In genomic region chr15:84601555-84601838, GRCh38 we compare ENCODE assay signal across 8 cellular contexts. TPM values are rescaled to one million over a fixed set of nuclear protein-coding genes. Genes with fewer than 3 reads are reported as not detected.
DNase-seq lines count a peak whose midpoint lies in the region; ATAC-seq and TF ChIP-seq lines count a peak whose summit lies in the region.

No MANE protein-coding gene starts in this region.

- TF ChIP-seq CTCF in GM06990 (IDR thresholded peaks at IDR 0.05; ENCODE audit: insufficient read depth, low read length, poor library complexity, severe bottlenecking): no peak
- TF ChIP-seq CTCF in gastroesophageal sphincter (IDR thresholded peaks at IDR 0.05): no peak
- no peak for TF ChIP-seq CTCF in gastrocnemius medialis (IDR thresholded peaks at IDR 0.05 in 4 of 5, conservative IDR thresholded peaks at IDR 0.05 in 1 of 5)

- TF ChIP-seq POLR2A in gastroesophageal sphincter (IDR thresholded peaks at IDR 0.05) (no peak), gastrocnemius medialis (IDR thresholded peaks at IDR 0.05) (no peak)

- H3K4me3 ChIP-seq in GM06990 (replicated peaks; ENCODE audit: low read depth, low read length): peak overlapping the region; percentile 71
- H3K4me3 ChIP-seq in gastroesophageal sphincter: peak overlapping the region; percentile 85 to 90
- peak overlapping the region; percentile 95 to 98 (median 96) for H3K4me3 ChIP-seq in gastrocnemius medialis

- DNase-seq in GM06990 (ENCODE audit: extremely low read depth, insufficient read length) (no peak), T-cell (no peak), gastrocnemius medialis (no peak), cortex of kidney (lab: John Stamatoyannopoulos, UW) (no peak)

- H3K27ac Mint-ChIP-seq in T-cell: no peak overlapping the region

- no peak for TF ChIP-seq EP300 in gastroesophageal sphincter (IDR thresholded peaks at IDR 0.05)

- H3K9me3 Mint-ChIP-seq in T-cell: no peaks in the 10 kb centered on the region

- intact Hi-C loops in gastrocnemius medialis (cut with DNase I; ENCODE audit: low total_unique reads): loop anchor here (2.0 kb wide), 1 partner anchor 147 kb away; the partner anchor contains the start of gene ZNF592

- H3K27me3 Mint-ChIP-seq in T-cell: no peaks in the 10 kb centered on the region

- POLR2A ChIA-PET in T-cell (lab: Charles Lee): no interaction called here

- CTCF ChIA-PET in T-cell (lab: Charles Lee): interaction anchor here (0.7 to 1.4 kb wide), 6 partner anchors 10 to 57 kb away, joined by 3 to 5 read pairs (median 4); no protein-coding TSS in a partner anchor

- ATAC-seq in T-cell (replicated peaks in 1 of 4): no peak
- ATAC-seq in gastroesophageal sphincter: no peak
- ATAC-seq in gastrocnemius medialis: no peak
- ATAC-seq in GM18870 (IDR thresholded peaks at IDR 0.05; ENCODE audit: unreplicated experiment): no peak
- no peak for ATAC-seq in GM18517 (IDR thresholded peaks at IDR 0.05; ENCODE audit: unreplicated experiment)
- no peak for ATAC-seq in HG02970 (IDR thresholded peaks at IDR 0.05; ENCODE audit: low FRiP score, unreplicated experiment)

- peaks cover 76 to 82% (median 80%) of the 10 kb centered on the region in 3 donors for H3K4me1 Mint-ChIP-seq in T-cell

- WGBS in gastroesophageal sphincter (ENCODE audit: low coverage in 1 of 2), 2 donors: 2 to 9% methylated on average over 6 of the region's 6 CpGs

- H3K36me3 ChIP-seq in GM06990 (ENCODE audit: control insufficient read depth, insufficient read depth, low read length) (peaks cover 2% of the 10 kb centered on the region), gastroesophageal sphincter (peaks cover 0 to 27% of the 10 kb centered on the region in 2 donors), gastrocnemius medialis (peaks cover 0 to 7% of the 10 kb centered on the region in 2 donors)

- in situ Hi-C loops in gastrocnemius medialis (cut with MboI; ENCODE audit: low sequenced_read_pairs in 4 of 4): no loop called here

- H3K27me3 ChIP-seq in GM06990 (replicated peaks; ENCODE audit: control insufficient read depth, insufficient read depth, low read length): no peaks in the 10 kb centered on the region
- H3K27me3 ChIP-seq in gastroesophageal sphincter: no peaks in the 10 kb centered on the region
- no peaks in the 10 kb centered on the region for H3K27me3 ChIP-seq in gastrocnemius medialis

- H3K4me1 ChIP-seq in gastroesophageal sphincter: peaks cover 0 to 30% (median 2%) of the 10 kb centered on the region in 3 donors
- peaks cover 6 to 9% of the 10 kb centered on the region in 2 donors for H3K4me1 ChIP-seq in gastrocnemius medialis

- H3K9me3 ChIP-seq in gastroesophageal sphincter (no peaks in the 10 kb centered on the region), gastrocnemius medialis (no peaks in the 10 kb centered on the region)

- peak overlapping the region in 1 of 4 donors; percentile 78 for H3K27ac ChIP-seq in gastroesophageal sphincter
- H3K27ac ChIP-seq in gastrocnemius medialis: peak overlapping the region in 3 of 4 donors; percentile 84 to 88 (median 87)

- peaks cover 19% of the 10 kb centered on the region for H3K36me3 Mint-ChIP-seq in T-cell

- H3K4me3 Mint-ChIP-seq in T-cell: peak overlapping the region; percentile 95

RNA-seq across cellular contexts. Expression of gene ZSCAN2, which starts 0.7 kb away (rescaled TPM):
- total RNA-seq in T-cell (10 to 100 TPM in 3 of 5 donors, 1 to 10 TPM in 2; 7.6 to 15.5 (median 12.5) TPM), gastroesophageal sphincter (10 to 100 TPM in 1 of 4 donors, 1 to 10 TPM in 3; 3.5 to 13.8 (median 7.1) TPM), gastrocnemius medialis (10 to 100 TPM in 1 of 4 donors, 1 to 10 TPM in 3; 6.1 to 10.3 (median 8.6) TPM)

RNA-seq across cellular contexts. Expression of gene WDR73, which starts 52.6 kb away (rescaled TPM):
- total RNA-seq in T-cell (10 to 100 TPM; 24.4 to 39.0 (median 36.3) TPM), gastroesophageal sphincter (10 to 100 TPM; 12.6 to 43.3 (median 20.2) TPM), gastrocnemius medialis (10 to 100 TPM in 3 of 4 donors, 1 to 10 TPM in 1; 6.7 to 11.7 (median 10.3) TPM)

RNA-seq across cellular contexts. Expression of gene NMB, which starts 56.5 kb away (rescaled TPM):
- total RNA-seq in T-cell: 1 to 10 TPM; 1.3 to 3.5 (median 2.9) TPM
- total RNA-seq in gastroesophageal sphincter: 1 to 10 TPM; 2.1 to 4.6 (median 3.9) TPM
- 1 to 10 TPM in 2 of 4 donors, under 1 TPM in 1, not detected in 1; 0.94 to 1.6 (median 1.6) TPM for total RNA-seq in gastrocnemius medialis
